22 cellular contexts compared by ENCODE assay signal in the genomic region with DNA sequence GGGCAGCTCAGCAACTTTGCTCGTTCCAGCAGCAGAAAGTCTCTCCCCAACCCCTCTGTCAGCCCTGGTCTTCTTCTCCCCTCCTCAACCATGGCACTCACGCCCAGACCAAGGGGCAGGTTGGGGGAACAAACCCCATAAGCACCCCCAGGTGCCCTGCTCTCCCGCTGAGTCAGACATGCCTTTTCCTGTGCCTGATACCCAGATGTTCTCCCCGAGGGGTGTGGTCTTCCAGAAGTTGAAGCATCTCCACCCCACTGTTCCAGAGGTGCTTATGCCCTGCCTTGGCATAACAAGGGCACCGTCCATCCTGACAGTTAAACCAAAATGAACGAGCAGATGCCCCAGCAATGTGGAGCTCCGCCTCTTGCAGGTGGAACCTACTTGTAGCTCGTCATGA.
"Had no signal": no experiment of that assay in that cellular context is flagged by ENCODE, and none has a peak within 500 bp of the region (broad histone marks: within the 10 kb centered on the region; RNA-seq: fewer than 3 reads in every experiment).

No MANE protein-coding gene starts in this region.

- H3K4me3 ChIP-seq: lower lobe of right lung, mucosa of descending colon, pancreas, smooth muscle cell, suprapubic skin, transverse colon had no signal

- H3K36me3 ChIP-seq: lower lobe of right lung, neutrophil, pancreas, suprapubic skin, transverse colon had no signal

- H3K9me3 ChIP-seq: lower lobe of right lung, mucosa of descending colon, neutrophil, pancreas, suprapubic skin, transverse colon had no signal

- ATAC-seq: effector memory CD8-positive, alpha-beta T cell; left ventricle myocardium superior; lower lobe of right lung; mucosa of descending colon; natural killer cell treated with Interleukin-12 subunit alpha and Interleukin-12 subunit beta and Interleukin-15 and Interleukin-18, amount 100 ng/mL, for 72 hours; pancreas; sciatic nerve; stimulated activated naive CD8-positive, alpha-beta T cell treated with anti-CD3 and anti-CD28 coated beads, Interleukin-15, amount 100 ng/mL, for 72 hours had no signal

- H3K27me3 ChIP-seq: pancreas, transverse colon had no signal

- H3K4me1 ChIP-seq: lower lobe of right lung, pancreas, suprapubic skin, transverse colon had no signal

- DNase-seq: cortex of kidney; effector memory CD8-positive, alpha-beta T cell; erythroblast; hypothalamus; immature natural killer cell; left ventricle myocardium superior; lower lobe of right lung; mucosa of descending colon; naive B cell; pancreas; stimulated activated CD4-positive, alpha-beta T cell treated with anti-CD3 and anti-CD28 coated beads, Interleukin-12 subunit alpha, Interleukin-12 subunit beta, amount 100 ng/mL, for 4 hours; stimulated activated CD4-positive, alpha-beta T cell treated with anti-CD3 and anti-CD28 coated beads, Interleukin-1b, Interleukin-23, amount 100 ng/mL, for 48 hours; stimulated activated CD4-positive, alpha-beta T cell treated with anti-CD3 and anti-CD28 coated beads, Interleukin-4, amount 100 ng/mL, for 1 hour; stimulated activated CD8-positive, alpha-beta memory T cell treated with anti-CD3 and anti-CD28 coated beads, Interleukin-4, amount 100 ng/mL, for 48 hours; stimulated activated naive CD4-positive, alpha-beta T cell; stimulated activated naive CD8-positive, alpha-beta T cell treated with anti-CD3 and anti-CD28 coated beads, Interleukin-15, amount 100 ng/mL, for 72 hours; transverse colon had no signal

- H3K27ac ChIP-seq: lower lobe of right lung, neutrophil, pancreas, suprapubic skin, transverse colon had no signal
